8 cellular contexts compared by ENCODE assay signal in genomic region chr9:127949827-127950512, GRCh38. TPM values are rescaled to one million over a fixed set of nuclear protein-coding genes. Genes with fewer than 3 reads are reported as not detected.
A peak's percentile ranks its signal among the peaks of the same experiment; 100 is the strongest.
DNase-seq lines count a peak whose midpoint lies in the region; ATAC-seq lines count a peak whose summit lies in the region.
"Had no signal": no experiment of that assay in that cellular context is flagged by ENCODE, and none has a peak within 500 bp of the region (broad histone marks: within the 10 kb centered on the region; RNA-seq: fewer than 3 reads in every experiment).

No MANE protein-coding gene starts in this region.

- no peak overlapping the region for H3K4me3 Mint-ChIP-seq in activated naive CD4-positive, alpha-beta T cell treated with anti-CD3 and anti-CD28 coated beads for 36 hours

- peak overlapping the region; percentile 84 for H3K27ac Mint-ChIP-seq in activated naive CD4-positive, alpha-beta T cell treated with anti-CD3 and anti-CD28 coated beads for 36 hours

- no peak for DNase-seq in activated naive CD4-positive, alpha-beta T cell treated with anti-CD3 and anti-CD28 coated beads for 36 hours
- DNase-seq in activated naive CD4-positive, alpha-beta T cell treated with anti-CD3 and anti-CD28 coated beads, Interleukin-2, amount 50 U/mL, for 16 hours: no peak
- no peak for DNase-seq in left ventricle myocardium superior
- no peak for DNase-seq in stimulated activated CD4-positive, alpha-beta T cell treated with anti-CD3 and anti-CD28 coated beads, Interleukin-15, amount 100 ng/mL, for 24 hours
- no peak for DNase-seq in glomerular visceral epithelial cell (ENCODE audit: extremely low spot score)
- DNase-seq: cerebellar nuclear complex, NCI-H1105 had no signal

- H3K36me3 Mint-ChIP-seq in activated naive CD4-positive, alpha-beta T cell treated with anti-CD3 and anti-CD28 coated beads for 36 hours (ENCODE audit: low read depth): peaks cover 11% of the 10 kb centered on the region

- H3K9me3 Mint-ChIP-seq in activated naive CD4-positive, alpha-beta T cell treated with anti-CD3 and anti-CD28 coated beads for 36 hours: no peaks in the 10 kb centered on the region

- H3K4me1 Mint-ChIP-seq in activated naive CD4-positive, alpha-beta T cell treated with anti-CD3 and anti-CD28 coated beads for 36 hours (ENCODE audit: low read depth): peaks cover 73% of the 10 kb centered on the region

- peak overlapping the region; percentile 99 for H3K27ac ChIP-seq in temporal lobe (ENCODE audit: low read depth, low read length)

- no peaks in the 10 kb centered on the region for H3K27me3 Mint-ChIP-seq in activated naive CD4-positive, alpha-beta T cell treated with anti-CD3 and anti-CD28 coated beads for 36 hours (ENCODE audit: low read depth)

- CTCF ChIA-PET in activated naive CD4-positive, alpha-beta T cell treated with anti-CD3 and anti-CD28 coated beads for 36 hours (lab: Charles Lee): interaction anchor here (0.9 to 5.2 kb wide), 4 partner anchors 24 to 168 kb away, joined by 3 to 43 read pairs (median 4); no protein-coding TSS in a partner anchor

- intact Hi-C loops in activated naive CD4-positive, alpha-beta T cell treated with anti-CD3 and anti-CD28 coated beads for 36 hours (cut with micrococcal nuclease): no loop called here
- intact Hi-C loops in left ventricle myocardium superior (cut with micrococcal nuclease): no loop called here

- peak; percentile 57 for ATAC-seq in left ventricle myocardium superior

RNA-seq across cellular contexts. Expression of gene DPM2, which starts 12.3 kb away (rescaled TPM):
- 10 to 100 TPM; 41.6 to 43.4 TPM for total RNA-seq in activated naive CD4-positive, alpha-beta T cell treated with anti-CD3 and anti-CD28 coated beads for 36 hours
- 11.1 TPM for total RNA-seq in left ventricle myocardium superior
- total RNA-seq in temporal lobe: 10.1 TPM

RNA-seq across cellular contexts. Expression of gene PIP5KL1, which starts 19.4 kb away (rescaled TPM):
- 1 to 10 TPM; 1.1 to 1.8 TPM for total RNA-seq in activated naive CD4-positive, alpha-beta T cell treated with anti-CD3 and anti-CD28 coated beads for 36 hours
- total RNA-seq in left ventricle myocardium superior (not detected), temporal lobe (1.2 TPM)

RNA-seq across cellular contexts. Expression of gene EEIG1, which starts 30.8 kb away (rescaled TPM):
- 10 to 100 TPM; 61.0 to 70.8 TPM for total RNA-seq in activated naive CD4-positive, alpha-beta T cell treated with anti-CD3 and anti-CD28 coated beads for 36 hours
- total RNA-seq in left ventricle myocardium superior (21.6 TPM), temporal lobe (5.2 TPM)

RNA-seq across cellular contexts. Expression of gene ST6GALNAC4, which starts 33.1 kb away (rescaled TPM):
- 10 to 100 TPM; 22.3 to 24.6 TPM for total RNA-seq in activated naive CD4-positive, alpha-beta T cell treated with anti-CD3 and anti-CD28 coated beads for 36 hours
- 28.5 TPM for total RNA-seq in left ventricle myocardium superior
- total RNA-seq in temporal lobe: 7.4 TPM

RNA-seq across cellular contexts. Expression of gene ST6GALNAC6, which starts 50.6 kb away (rescaled TPM):
- 10 to 100 TPM; 28.7 to 29.1 TPM for total RNA-seq in activated naive CD4-positive, alpha-beta T cell treated with anti-CD3 and anti-CD28 coated beads for 36 hours
- 50.5 TPM for total RNA-seq in left ventricle myocardium superior
- 25.6 TPM for total RNA-seq in temporal lobe
